8 cellular contexts compared by ENCODE assay signal in the genomic region with DNA sequence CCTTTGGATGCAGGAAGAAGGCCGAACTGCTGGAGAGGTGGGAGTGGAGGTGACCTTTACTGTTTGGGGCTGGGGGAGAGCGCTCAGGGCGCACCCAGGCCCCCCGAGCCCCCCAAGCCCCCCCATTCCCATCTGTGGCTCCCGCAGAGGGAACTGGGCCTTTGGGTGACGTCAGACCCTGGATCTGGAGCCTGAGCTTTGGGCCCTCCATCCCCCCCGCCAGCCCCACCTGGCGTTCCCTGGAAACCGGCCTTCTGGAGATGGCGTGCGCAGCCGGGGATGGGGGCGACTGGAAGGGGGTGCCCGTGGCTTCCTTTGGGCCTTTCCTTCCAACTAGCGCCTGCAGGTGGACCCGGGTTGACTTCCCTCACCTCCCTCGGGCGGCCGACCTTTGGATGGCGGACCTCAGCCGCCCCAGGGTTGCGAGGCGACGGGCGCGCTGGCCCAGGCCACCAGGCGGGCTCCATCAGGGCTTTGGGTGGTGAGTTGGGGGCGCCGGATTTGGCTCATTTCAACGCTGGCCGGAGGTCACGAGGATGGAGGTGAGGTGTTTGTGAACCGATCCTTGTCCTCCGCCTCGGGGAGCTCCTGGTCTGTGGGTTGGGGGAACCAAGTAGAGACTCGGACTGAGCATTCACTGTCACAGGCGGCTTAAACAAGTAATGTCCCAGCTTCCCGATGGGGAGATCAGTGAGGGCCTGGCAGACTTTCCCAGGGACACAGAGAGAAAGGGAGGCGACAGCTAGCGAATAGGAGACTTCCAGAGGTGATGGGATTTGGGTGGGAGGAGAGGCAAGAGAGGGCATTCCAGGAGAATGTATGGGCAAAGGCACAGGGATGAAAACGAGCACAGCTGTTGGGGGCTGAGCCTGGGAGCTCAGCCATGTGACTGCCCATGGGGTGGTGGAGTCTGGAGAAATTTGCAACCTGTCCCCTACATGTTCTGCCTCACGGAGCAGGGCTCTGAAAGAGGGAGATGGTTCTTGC.
DNase-seq lines count a peak whose midpoint lies in the region; ATAC-seq lines count a peak whose summit lies in the region.

No MANE protein-coding gene starts in this region.

- H3K9ac ChIP-seq in adipocyte (ENCODE audit: low read length) (peak overlapping the region; percentile 82), iPS-18a (ENCODE audit: low read length) (peak overlapping the region; percentile 75)

- H3K27me3 ChIP-seq in adipocyte (replicated peaks; ENCODE audit: control insufficient read depth, insufficient read depth, low read length) (peaks cover 13% of the 10 kb centered on the region), iPS-18a (ENCODE audit: control insufficient read depth, insufficient read depth, low read length) (peaks cover 11% of the 10 kb centered on the region)

- H3K36me3 ChIP-seq in adipocyte (ENCODE audit: control insufficient read depth, insufficient read depth, low read length, severe bottlenecking) (no peaks in the 10 kb centered on the region), iPS-18a (ENCODE audit: control insufficient read depth, low read depth, low read length) (no peaks in the 10 kb centered on the region)

- H3K4me1 ChIP-seq in adipocyte (ENCODE audit: control insufficient read depth, insufficient read depth, low read length) (peaks cover 14% of the 10 kb centered on the region), iPS-18a (ENCODE audit: control insufficient read depth, low read depth, low read length) (peaks cover 6% of the 10 kb centered on the region)

- H3K27ac ChIP-seq in iPS-18a (ENCODE audit: low read length) (no peak overlapping the region), skin epidermis (peak overlapping the region in 4 of 21 experiments; percentile 38 to 58 (median 45))

- DNase-seq in COR-L47 (lab: John Stamatoyannopoulos, UW) (peak; percentile 78), NCI-H1105 (lab: John Stamatoyannopoulos, UW) (peak; percentile 51), adipocyte (ENCODE audit: low read depth) (peak; percentile 10), KBM-7 (no peak), putamen (ENCODE audit: low spot score) (no peak)

- peak overlapping the region; percentile 83 for H3K4me3 ChIP-seq in adipocyte (ENCODE audit: low read length)
- H3K4me3 ChIP-seq in iPS-18a (ENCODE audit: low read length), result peak overlapping the region; percentile 86
- peak overlapping the region; percentile 43 to 70 (median 52) for H3K4me3 ChIP-seq in skin epidermis

- H3K9me3 ChIP-seq in adipocyte (ENCODE audit: control insufficient read depth, low read length) (no peaks in the 10 kb centered on the region), iPS-18a (ENCODE audit: control insufficient read depth, low read depth, low read length) (no peaks in the 10 kb centered on the region)

- ATAC-seq in HG03097 (IDR thresholded peaks at IDR 0.05; ENCODE audit: low FRiP score, unreplicated experiment), result no peak

- in situ Hi-C loops in KBM-7 (cut with MboI; ENCODE audit: low pct_unique_long_range_greater_than_20kb, low sequenced_read_pairs), result no loop called here

Comparison
In these comparisons a context has a peak if more than half of its experiments do, and no peak if none do; other contexts are left out.
1. DNase-seq: peak in COR-L47 (single experiment), NCI-H1105 (single experiment) and adipocyte (single experiment); none in KBM-7 (single experiment) and putamen (single experiment).
2. Peak in every context shown above with its lines, with median percentiles within 50 percentile points of each other: H3K4me3 ChIP-seq.